Comparison of ENCODE assay signal across 11 cellular contexts in genomic region chr9:23822331-23823169, GRCh38. TPM values are rescaled to one million over a fixed set of nuclear protein-coding genes. Genes with fewer than 3 reads are reported as not detected.
DNase-seq lines count a peak whose midpoint lies in the region; ATAC-seq and TF ChIP-seq lines count a peak whose summit lies in the region.
"Had no signal": no experiment of that assay in that cellular context is flagged by ENCODE, and none has a peak within 500 bp of the region (broad histone marks: within the 10 kb centered on the region; RNA-seq: fewer than 3 reads in every experiment).

No MANE protein-coding gene starts in this region.

- no peaks in the 10 kb centered on the region for H3K9me3 ChIP-seq in HUES64 (ENCODE audit: insufficient read depth, low read depth, low read length)
- no peaks in the 10 kb centered on the region for H3K9me3 ChIP-seq in ectodermal cell (ENCODE audit: control insufficient read depth, low read length)
- no peaks in the 10 kb centered on the region for H3K9me3 ChIP-seq in neural cell (ENCODE audit: low read length)

- H3K9ac ChIP-seq in HUES64 (ENCODE audit: low read depth, low read length) (no peak overlapping the region), neural cell (ENCODE audit: low read length) (peak overlapping the region; percentile 59)

- WGBS in HUES64 = under 1% methylated on average over 45 of the region's 46 CpGs
- WGBS in ectodermal cell, 2 experiments = 1% methylated on average over 45 to 46 of the region's 46 CpGs

- H3K9me2 ChIP-seq in GM23338 (ENCODE audit: insufficient read depth) = no peaks in the 10 kb centered on the region
- H3K9me2 ChIP-seq in neural cell (ENCODE audit: insufficient read depth, low read length) = no peaks in the 10 kb centered on the region

- H3K27me3 ChIP-seq in GM23338 (ENCODE audit: insufficient read depth) = peaks cover 39% of the 10 kb centered on the region
- H3K27me3 ChIP-seq in HUES64 (ENCODE audit: insufficient read depth, low read length) = peaks cover 70% of the 10 kb centered on the region
- H3K27me3 ChIP-seq in ectodermal cell (ENCODE audit: control insufficient read depth, insufficient read depth, low read length, poor library complexity, severe bottlenecking) = peaks cover 67% of the 10 kb centered on the region
- peaks cover 28% of the 10 kb centered on the region for H3K27me3 ChIP-seq in neural cell (ENCODE audit: insufficient read depth, low read depth, low read length)

- no peaks in the 10 kb centered on the region; the same call in 1 of the 2 replicates for H3F3A ChIP-seq in GM23338 (replicated peaks; ENCODE audit: low read depth)
- no peaks in the 10 kb centered on the region for H3F3A ChIP-seq in neural cell (ENCODE audit: insufficient read depth, low read length, poor library complexity, severe bottlenecking)

- TF ChIP-seq RAD21 in neural cell (conservative IDR thresholded peaks at IDR 0.05) = no peak

- DNase-seq in GM23338 (ENCODE audit: low spot score) = peak; percentile 76
- no peak for DNase-seq in SIG-M5 (lab: John Stamatoyannopoulos, UW)
- no peak for DNase-seq in activated effector memory CD4-positive, alpha-beta T cell treated with Interleukin-2 at 50 U/mL for 16 hours
- DNase-seq: Calu3 had no signal

- peaks cover 32% of the 10 kb centered on the region for H3K4me1 Mint-ChIP-seq in GM23338

- H3K27me3 Mint-ChIP-seq in GM23338 (ENCODE audit: insufficient read depth, low read depth, poor library complexity) = peaks cover 10% of the 10 kb centered on the region

- H3K79me2 ChIP-seq in GM23338 (replicated peaks; ENCODE audit: insufficient read depth) (peaks cover 64% of the 10 kb centered on the region), neural cell (replicated peaks; ENCODE audit: insufficient read depth, low read length) (peaks cover 66% of the 10 kb centered on the region)

- no peaks in the 10 kb centered on the region; the same call in 2 of the 3 replicates for H3K36me3 Mint-ChIP-seq in GM23338 (ENCODE audit: low read depth)

- H3K4me1 ChIP-seq in GM23338 (ENCODE audit: insufficient read depth) = peaks cover 40% of the 10 kb centered on the region
- H3K4me1 ChIP-seq in HUES64 (ENCODE audit: insufficient read depth, low read length) = peaks cover 49% of the 10 kb centered on the region
- H3K4me1 ChIP-seq in ectodermal cell (ENCODE audit: control insufficient read depth, insufficient read depth, low read length) = peaks cover 52% of the 10 kb centered on the region

- H3K9me3 Mint-ChIP-seq in GM23338 = no peaks in the 10 kb centered on the region; the same call in 1 of the 3 replicates

- H3K27ac ChIP-seq in GM23338 (ENCODE audit: low read depth) = no peak overlapping the region
- H3K27ac ChIP-seq in HUES64 (ENCODE audit: low read depth, low read length) = no peak overlapping the region
- no peak overlapping the region for H3K27ac ChIP-seq in ectodermal cell (ENCODE audit: insufficient read depth, low read depth, low read length, poor library complexity, severe bottlenecking)
- no peak overlapping the region for H3K27ac ChIP-seq in neural cell (ENCODE audit: low read length)

- TF ChIP-seq EP300 in neural cell (conservative IDR thresholded peaks at IDR 0.05; ENCODE audit: poor library complexity, severe bottlenecking) = no peak

- peak overlapping the region; percentile 99 for H3K4me2 ChIP-seq in GM23338
- peak overlapping the region; percentile 92 for H3K4me2 ChIP-seq in neural cell (ENCODE audit: low read length)

- H4K20me1 ChIP-seq in GM23338 (replicated peaks; ENCODE audit: insufficient read depth) (peaks cover 10% of the 10 kb centered on the region), neural cell (ENCODE audit: insufficient read depth) (peaks cover 15% of the 10 kb centered on the region)

- H3K36me3 ChIP-seq in GM23338 (ENCODE audit: insufficient read depth) = no peaks in the 10 kb centered on the region
- no peaks in the 10 kb centered on the region for H3K36me3 ChIP-seq in HUES64 (ENCODE audit: insufficient read depth, low read length)
- no peaks in the 10 kb centered on the region for H3K36me3 ChIP-seq in ectodermal cell (ENCODE audit: control insufficient read depth, insufficient read depth, low read length)
- no peaks in the 10 kb centered on the region for H3K36me3 ChIP-seq in neural cell (ENCODE audit: insufficient read depth, low read length)

- H3K4me3 ChIP-seq in GM23338 (peak overlapping the region; percentile 78), HUES64 (ENCODE audit: low read length) (peak overlapping the region; percentile 68), ectodermal cell (ENCODE audit: insufficient read depth, low read depth, low read length) (peak overlapping the region; percentile 68), neural cell (ENCODE audit: low read length) (peak overlapping the region; percentile 90)

- peak; percentile 2 for ATAC-seq in GM23338
- no peak for ATAC-seq in HG03095 (IDR thresholded peaks at IDR 0.05; ENCODE audit: unreplicated experiment)
- ATAC-seq: activated CD4-positive, CD25-positive, alpha-beta regulatory T cell treated with anti-CD3 and anti-CD28 coated beads, Interleukin-2, amount 50 U/mL, for 24 hours; esophagus mucosa had no signal

- peak overlapping the region; percentile 41; the same call in 1 of the 2 replicates for H3K27ac Mint-ChIP-seq in GM23338

- H3K4me3 Mint-ChIP-seq in GM23338 = no peak overlapping the region

- no peak; a peak in 1 of 4 replicates for TF ChIP-seq CTCF in GM23338 (conservative IDR thresholded peaks at IDR 0.05; ENCODE audit: low read depth in 2 of 2)
- peak; percentile 20 for TF ChIP-seq CTCF in neural cell (IDR thresholded peaks at IDR 0.05; ENCODE audit: poor library complexity, severe bottlenecking)

- no peak overlapping the region for H2AFZ ChIP-seq in GM23338
- H2AFZ ChIP-seq in neural cell (ENCODE audit: low read depth, low read length) = no peak overlapping the region

TF ChIP-seq in GM23338, 12 proteins besides CTCF, POLR2A, EP300 and RAD21 (continues in another document):
- TF ChIP-seq EZH2phosphoT487 (IDR thresholded peaks at IDR 0.05; ENCODE audit: unreplicated experiment) = no peak
- no peak for TF ChIP-seq REST (IDR thresholded peaks at IDR 0.05; ENCODE audit: unreplicated experiment)
- TF ChIP-seq POLR2AphosphoS5 (IDR thresholded peaks at IDR 0.05; ENCODE audit: low read depth) = no peak

TF ChIP-seq in neural cell, 6 proteins besides CTCF, POLR2A, EP300 and RAD21:
- peak; percentile 65 for TF ChIP-seq MXI1 (conservative IDR thresholded peaks at IDR 0.05; ENCODE audit: poor library complexity, severe bottlenecking)
- no peak for TF ChIP-seq TAF1 (IDR thresholded peaks at IDR 0.05; ENCODE audit: low read depth)

RNA-seq across cellular contexts. Expression of gene ELAVL2, which starts 3.5 kb away (rescaled TPM):
- total RNA-seq in GM23338 (2014; rRNA removed; shearing (Covaris generic)) = 39.0 and 42.4 TPM in 2 replicates
- polyA plus RNA-seq in GM23338 (2016; fragmentation: Nextera tagmentation; extraction: Ambion mirVana) (15.3 and 18.6 TPM in 2 replicates), neural cell (80.8 and 106 TPM in 2 replicates)
- 7.9 TPM for polyA plus RNA-seq in HUES64 (2013, experiment 1 of 2)
- polyA plus RNA-seq in HUES64 (2013, experiment 2 of 2) = 11.4 TPM
- 11.1 TPM for polyA plus RNA-seq in ectodermal cell (2013, experiment 1 of 4)
- 17.8 TPM for polyA plus RNA-seq in ectodermal cell (2013, experiment 2 of 4)
- 10.5 TPM for polyA plus RNA-seq in ectodermal cell (2013, experiment 3 of 4)
- 11.9 TPM for polyA plus RNA-seq in ectodermal cell (2013, experiment 4 of 4)
- polyA minus RNA-seq in neural cell = 215 and 230 TPM in 2 replicates
- total RNA-seq: Calu3, SK-MEL-5 had no signal
